Comparison of ENCODE assay signal across 10 cellular contexts in the genomic region with DNA sequence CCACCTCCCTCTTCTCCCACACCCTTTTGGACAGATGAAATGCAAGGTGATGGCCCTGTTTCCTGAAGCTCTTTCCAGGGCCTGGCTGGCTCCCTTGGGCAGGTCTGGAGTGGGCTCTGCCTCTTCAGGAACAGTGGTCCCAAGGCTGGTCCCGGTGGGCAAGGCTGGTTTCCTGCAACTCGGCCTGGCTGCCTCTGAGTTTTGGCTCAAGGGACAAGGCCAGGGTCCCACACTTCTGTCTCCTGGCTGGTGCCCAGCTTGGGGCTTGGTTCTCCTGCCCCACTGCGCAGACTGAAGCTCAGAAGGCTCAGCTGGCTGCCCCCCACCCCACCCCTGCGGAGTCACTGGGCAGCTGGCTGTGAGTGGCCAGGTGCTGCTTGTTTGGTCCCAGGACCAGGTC. TPM values are rescaled to one million over a fixed set of nuclear protein-coding genes. Genes with fewer than 3 reads are reported as not detected.
DNase-seq lines count a peak whose midpoint lies in the region; ATAC-seq and TF ChIP-seq lines count a peak whose summit lies in the region.
"Had no signal": no experiment of that assay in that cellular context is flagged by ENCODE, and none has a peak within 500 bp of the region (broad histone marks: within the 10 kb centered on the region; RNA-seq: fewer than 3 reads in every experiment).

No MANE protein-coding gene starts in this region.

- H2BK120ac ChIP-seq in neuronal stem cell (ENCODE audit: low read depth, low read length), result no peak overlapping the region

- ATAC-seq in GM21390 (IDR thresholded peaks at IDR 0.05; ENCODE audit: unreplicated experiment) (no peak), GM18909 (IDR thresholded peaks at IDR 0.05; ENCODE audit: poor library complexity, unreplicated experiment) (no peak)

- peak overlapping the region in 7 of 8 donors; percentile 6 to 91 (median 61) for H3K4me3 Mint-ChIP-seq in CD4-positive, alpha-beta memory T cell

- peaks cover 0 to 8% (median 0%) of the 10 kb centered on the region in 8 donors for H3K9me3 Mint-ChIP-seq in CD4-positive, alpha-beta memory T cell

- H3K27ac Mint-ChIP-seq in CD4-positive, alpha-beta memory T cell, result peak overlapping the region; percentile 13 to 94 (median 74)

- H3K4ac ChIP-seq in neuronal stem cell (ENCODE audit: low read length), result no peak overlapping the region

- H3K18ac ChIP-seq in neuronal stem cell (ENCODE audit: low read length), result no peak overlapping the region

- H2AK5ac ChIP-seq in neuronal stem cell (ENCODE audit: low read depth, low read length), result peak overlapping the region; percentile 90

- H3K9ac ChIP-seq in OCI-LY3 (ENCODE audit: low read length) (peak overlapping the region; percentile 99), endocrine pancreas (ENCODE audit: control insufficient read depth, insufficient read depth, low read length) (no peak overlapping the region), neuronal stem cell (ENCODE audit: low read depth, low read length, poor library complexity) (no peak overlapping the region)

- WGBS in neuronal stem cell (ENCODE audit: extremely low coverage in 2 of 2, insufficient read length in 2 of 2, insufficient replicate concordance in 1 of 2), 2 donors, result no CpG with 5 or more reads among the region's 4 CpGs

- POLR2A ChIA-PET in CD4-positive, alpha-beta memory T cell (lab: Charles Lee; ENCODE audit: partially characterized antibody), result interaction anchor here (1.2 to 9.8 kb wide), 7 partner anchors 8 to 278 kb away, joined by 3 to 138 read pairs (median 6); a partner anchor contains a TSS

- H3K27me3 ChIP-seq in CD4-positive, alpha-beta memory T cell (ENCODE audit: insufficient read depth, low read length), result no peaks in the 10 kb centered on the region
- H3K27me3 ChIP-seq in OCI-LY3 (ENCODE audit: low read depth, low read length), result peaks cover 9% of the 10 kb centered on the region
- H3K27me3 ChIP-seq in endocrine pancreas (ENCODE audit: control insufficient read depth, insufficient read depth, low read length), result no peaks in the 10 kb centered on the region
- H3K27me3 ChIP-seq in neuronal stem cell (ENCODE audit: control insufficient read depth in 3 of 3, insufficient read depth in 3 of 3, low read depth in 1 of 3, low read length in 3 of 3), result peaks cover 0 to 37% (median 14%) of the 10 kb centered on the region in 3 experiments

- no peak overlapping the region for H3K4me3 ChIP-seq in CD4-positive, alpha-beta memory T cell (ENCODE audit: low read length in 2 of 2)
- peak overlapping the region; percentile 83 for H3K4me3 ChIP-seq in OCI-LY3 (ENCODE audit: low read length)
- peak overlapping the region; percentile 40 for H3K4me3 ChIP-seq in endocrine pancreas (ENCODE audit: control insufficient read depth, insufficient read depth, low read length)
- H3K4me3 ChIP-seq in neuronal stem cell (ENCODE audit: low read length in 2 of 2), result peak overlapping the region in 1 of 2 donors; percentile 95

- H3K4me1 Mint-ChIP-seq in CD4-positive, alpha-beta memory T cell, result peaks cover 8 to 38% (median 23%) of the 10 kb centered on the region in 4 donors

- H4K91ac ChIP-seq in neuronal stem cell (ENCODE audit: low read depth, low read length, poor library complexity), result no peak overlapping the region

- peak overlapping the region; percentile 2 for H2BK12ac ChIP-seq in neuronal stem cell (ENCODE audit: low read length)

- H2AFZ ChIP-seq in OCI-LY3 (ENCODE audit: low read depth, low read length) (no peak overlapping the region), neuronal stem cell (ENCODE audit: low read length) (no peak overlapping the region)

- H3K27me3 Mint-ChIP-seq in CD4-positive, alpha-beta memory T cell, result no peaks in the 10 kb centered on the region

- peak in 1 of 5 donors; percentile 26 for DNase-seq in CD4-positive, alpha-beta memory T cell
- no peak for DNase-seq in neuronal stem cell (ENCODE audit: low spot score)
- DNase-seq in NCI-H446 treated with DMSO at 0.1 percent for 48 hours (lab: John Stamatoyannopoulos, UW), result no peak
- DNase-seq in DMS114 treated with DMSO at 0.1 percent for 48 hours (lab: John Stamatoyannopoulos, UW; ENCODE audit: unreplicated experiment), result no peak
- DNase-seq: NCI-H1417 treated with DMSO at 0.1 percent for 48 hours, small intestine had no signal

- intact Hi-C loops in CD4-positive, alpha-beta memory T cell (cut with micrococcal nuclease), result no loop called here

- H3K9me3 ChIP-seq in CD4-positive, alpha-beta memory T cell (ENCODE audit: control insufficient read depth in 1 of 2, low read length in 2 of 2), result no peaks in the 10 kb centered on the region
- H3K9me3 ChIP-seq in OCI-LY3 (ENCODE audit: insufficient read depth, low read length) (no peaks in the 10 kb centered on the region), endocrine pancreas (ENCODE audit: control insufficient read depth, low read length) (no peaks in the 10 kb centered on the region), neuronal stem cell (replicated peaks in 1 of 2; ENCODE audit: control insufficient read depth in 2 of 2, insufficient read depth in 1 of 2, low read depth in 1 of 2, low read length in 2 of 2) (no peaks in the 10 kb centered on the region)

- H2BK15ac ChIP-seq in neuronal stem cell (ENCODE audit: low read length), result no peak overlapping the region

- H3K36me3 Mint-ChIP-seq in CD4-positive, alpha-beta memory T cell, result peaks cover 8% of the 10 kb centered on the region in 2 donors

- no peak for TF ChIP-seq CTCF in OCI-LY3 (IDR thresholded peaks at IDR 0.05; ENCODE audit: low read depth, low read length)

- no peak overlapping the region for H3K27ac ChIP-seq in CD4-positive, alpha-beta memory T cell (ENCODE audit: low read depth, low read length)
- H3K27ac ChIP-seq in OCI-LY3 (ENCODE audit: low read length) (peak overlapping the region; percentile 95), neuronal stem cell (replicated peaks; ENCODE audit: low read length) (no peak overlapping the region)

- peaks cover 6% of the 10 kb centered on the region for H3K36me3 ChIP-seq in CD4-positive, alpha-beta memory T cell (ENCODE audit: insufficient read depth, low read length)
- peaks cover 17% of the 10 kb centered on the region for H3K36me3 ChIP-seq in OCI-LY3 (replicated peaks; ENCODE audit: low read depth, low read length)
- H3K36me3 ChIP-seq in endocrine pancreas (ENCODE audit: control insufficient read depth, insufficient read depth, low read length), result peaks cover 7% of the 10 kb centered on the region
- H3K36me3 ChIP-seq in neuronal stem cell (replicated peaks in 1 of 2; ENCODE audit: control insufficient read depth in 2 of 2, insufficient read depth in 2 of 2, low read length in 2 of 2), result peaks cover 5 to 8% of the 10 kb centered on the region in 2 donors

- H3K23ac ChIP-seq in neuronal stem cell (ENCODE audit: low read depth, low read length, poor library complexity), result no peak overlapping the region

- peaks cover 36% of the 10 kb centered on the region for H3K79me2 ChIP-seq in OCI-LY3 (ENCODE audit: low read length)

- H3K4me2 ChIP-seq in OCI-LY3 (ENCODE audit: low read length) (peak overlapping the region; percentile 85), neuronal stem cell (ENCODE audit: insufficient read depth, low read length, poor library complexity, severe bottlenecking) (no peak overlapping the region)

- no peak overlapping the region for H4K8ac ChIP-seq in neuronal stem cell (ENCODE audit: low read depth, low read length)

- H2BK5ac ChIP-seq in neuronal stem cell (ENCODE audit: low read length), result no peak overlapping the region

- H3K4me1 ChIP-seq in CD4-positive, alpha-beta memory T cell (ENCODE audit: insufficient read depth, low read length), result peaks cover 37% of the 10 kb centered on the region
- H3K4me1 ChIP-seq in OCI-LY3 (ENCODE audit: low read length) (peaks cover 46% of the 10 kb centered on the region), endocrine pancreas (ENCODE audit: control insufficient read depth, insufficient read depth, low read length) (no peaks in the 10 kb centered on the region), neuronal stem cell (ENCODE audit: control insufficient read depth in 2 of 2, insufficient read depth in 1 of 2, low read depth in 1 of 2, low read length in 2 of 2) (peaks cover 21 to 29% of the 10 kb centered on the region in 2 donors)

- peaks cover 18% of the 10 kb centered on the region for H3K79me1 ChIP-seq in neuronal stem cell (ENCODE audit: low read depth, low read length)

- peak overlapping the region; percentile 82 for H3K14ac ChIP-seq in neuronal stem cell (ENCODE audit: low read length)

- CTCF ChIA-PET in CD4-positive, alpha-beta memory T cell (lab: Charles Lee; ENCODE audit: partially characterized antibody), result interaction anchor here (1.2 to 4.7 kb wide), 2 partner anchors 11 to 84 kb away, joined by 3 to 42 read pairs; no protein-coding TSS in a partner anchor

- peaks cover 9% of the 10 kb centered on the region for H4K20me1 ChIP-seq in OCI-LY3 (ENCODE audit: insufficient read depth, low read length)

RNA-seq across cellular contexts. Expression of a gene that starts 3.8 kb away (rescaled TPM):
- 1,000 to 10,000 TPM; 1,031 to 1,038 TPM for total RNA-seq in CD4-positive, alpha-beta memory T cell
- 1,000 to 10,000 TPM; 1,338 to 1,651 TPM for polyA plus RNA-seq in CD4-positive, alpha-beta memory T cell
- polyA plus RNA-seq in neuronal stem cell (2013, experiment 1 of 2), result 5,937 TPM
- polyA plus RNA-seq in neuronal stem cell (2013, experiment 2 of 2), result 5,622 TPM

RNA-seq across cellular contexts. Expression of a gene that starts 11.7 kb away (rescaled TPM):
- 1 to 10 TPM in 1 of 2 experiments, under 1 TPM in 1; 0.75 to 1.0 TPM for total RNA-seq in CD4-positive, alpha-beta memory T cell
- under 1 TPM in 1 of 2 donors, not detected in 1; 0.20 TPM for polyA plus RNA-seq in CD4-positive, alpha-beta memory T cell
- 0.20 TPM for polyA plus RNA-seq in neuronal stem cell (2013, experiment 1 of 2)
- polyA plus RNA-seq in neuronal stem cell (2013, experiment 2 of 2), result 0.25 TPM

RNA-seq across cellular contexts. Expression of a gene that starts 35.7 kb away (rescaled TPM):
- total RNA-seq in CD4-positive, alpha-beta memory T cell, result 10 to 100 TPM; 51.0 to 56.0 TPM
- polyA plus RNA-seq in CD4-positive, alpha-beta memory T cell, result 10 to 100 TPM in 1 of 2 donors, 1 to 10 TPM in 1; 8.5 to 16.8 TPM
- 11.8 TPM for polyA plus RNA-seq in neuronal stem cell (2013, experiment 1 of 2)
- 12.1 TPM for polyA plus RNA-seq in neuronal stem cell (2013, experiment 2 of 2)

Comparison
In these comparisons a context has a peak if more than half of its experiments do, and no peak if none do; other contexts are left out.
1. H3K4me3 ChIP-seq: peak in OCI-LY3 (single experiment) and endocrine pancreas (single experiment); none in CD4-positive, alpha-beta memory T cell (0 of 2).